Comparison of ENCODE assay signal across 8 cellular contexts in genomic region chr2:45652090-45653050, GRCh38. TPM values are rescaled to one million over a fixed set of nuclear protein-coding genes. Genes with fewer than 3 reads are reported as not detected.
DNase-seq lines count a peak whose midpoint lies in the region; ATAC-seq and TF ChIP-seq lines count a peak whose summit lies in the region.

No MANE protein-coding gene starts in this region.

- H3K79me2 ChIP-seq in KMS-11 (ENCODE audit: insufficient read depth, low read depth): no peaks in the 10 kb centered on the region

- no peaks in the 10 kb centered on the region for H3K36me3 Mint-ChIP-seq in CD4-positive, CD25-positive, alpha-beta regulatory T cell
- no peaks in the 10 kb centered on the region for H3K36me3 Mint-ChIP-seq in WTC11

- peak overlapping the region; percentile 90 to 96 (median 93) for H3K4me3 Mint-ChIP-seq in CD4-positive, CD25-positive, alpha-beta regulatory T cell
- H3K4me3 Mint-ChIP-seq in WTC11: peak overlapping the region; percentile 75
- peak overlapping the region; percentile 80 to 91 for H3K4me3 Mint-ChIP-seq in stimulated activated naive CD8-positive, alpha-beta T cell treated with anti-CD3 and anti-CD28 coated beads, Interleukin-15, amount 100 ng/mL, for 72 hours

- ATAC-seq in CD4-positive, CD25-positive, alpha-beta regulatory T cell (ENCODE audit: low read depth in 2 of 2): no peak
- peak; percentile 5 for ATAC-seq in WTC11
- no peak for ATAC-seq in stimulated activated naive CD8-positive, alpha-beta T cell treated with anti-CD3 and anti-CD28 coated beads, Interleukin-15, amount 100 ng/mL, for 72 hours

- H3K4me3 ChIP-seq in CD4-positive, CD25-positive, alpha-beta regulatory T cell (ENCODE audit: low read depth, low read length): peak overlapping the region; percentile 54
- no peak overlapping the region for H3K4me3 ChIP-seq in KMS-11 (IDR thresholded peaks at IDR 0.05; ENCODE audit: insufficient read depth, low read depth, low read length)
- H3K4me3 ChIP-seq in duodenal mucosa (ENCODE audit: low read depth in 1 of 2, low read length in 2 of 2): peak overlapping the region; percentile 87 to 90

- DNase-seq in CD4-positive, CD25-positive, alpha-beta regulatory T cell: peak; percentile 6 to 40 (median 22)
- DNase-seq in WTC11 (ENCODE audit: low spot score) (peak; percentile 33), lung microvascular endothelial cell (ENCODE audit: low read depth in 2 of 2) (peak; percentile 27 to 60), GM10266 (ENCODE audit: extremely low spot score) (no peak), foreskin melanocyte (no peak)
- peak; percentile 33 to 41 for DNase-seq in stimulated activated naive CD8-positive, alpha-beta T cell treated with anti-CD3 and anti-CD28 coated beads, Interleukin-15, amount 100 ng/mL, for 72 hours

- TF ChIP-seq CTCF in KMS-11 (conservative IDR thresholded peaks at IDR 0.05; ENCODE audit: low read depth, low read length) (no peak), WTC11 (IDR thresholded peaks at IDR 0.05) (no peak), GM10266 (IDR thresholded peaks at IDR 0.05; ENCODE audit: control insufficient read depth, insufficient read depth, low read depth, missing control alignments) (no peak)

- peak overlapping the region; percentile 99; the same call in 1 of the 2 replicates for H2AFZ ChIP-seq in KMS-11 (ENCODE audit: low read depth)

- H3K4me1 Mint-ChIP-seq in CD4-positive, CD25-positive, alpha-beta regulatory T cell: peaks cover 8 to 31% (median 25%) of the 10 kb centered on the region in 4 donors
- H3K4me1 Mint-ChIP-seq in WTC11: peaks cover 16% of the 10 kb centered on the region
- H3K4me1 Mint-ChIP-seq in stimulated activated naive CD8-positive, alpha-beta T cell treated with anti-CD3 and anti-CD28 coated beads, Interleukin-15, amount 100 ng/mL, for 72 hours: peaks cover 19% of the 10 kb centered on the region

- peaks cover 0 to 3% (median 0%) of the 10 kb centered on the region in 7 donors for H3K9me3 Mint-ChIP-seq in CD4-positive, CD25-positive, alpha-beta regulatory T cell
- H3K9me3 Mint-ChIP-seq in WTC11: no peaks in the 10 kb centered on the region
- no peaks in the 10 kb centered on the region for H3K9me3 Mint-ChIP-seq in stimulated activated naive CD8-positive, alpha-beta T cell treated with anti-CD3 and anti-CD28 coated beads, Interleukin-15, amount 100 ng/mL, for 72 hours

- H3K9ac ChIP-seq in KMS-11 (no peak overlapping the region), duodenal mucosa (ENCODE audit: low read depth in 1 of 2, low read length in 2 of 2) (peak overlapping the region; percentile 61 to 76)

- POLR2A ChIA-PET in WTC11 (lab: Charles Lee): no interaction called here

- peaks cover 42% of the 10 kb centered on the region for H3K27me3 Mint-ChIP-seq in CD4-positive, CD25-positive, alpha-beta regulatory T cell
- peaks cover 67% of the 10 kb centered on the region for H3K27me3 Mint-ChIP-seq in WTC11 (ENCODE audit: low read depth)
- peaks cover 12% of the 10 kb centered on the region for H3K27me3 Mint-ChIP-seq in stimulated activated naive CD8-positive, alpha-beta T cell treated with anti-CD3 and anti-CD28 coated beads, Interleukin-15, amount 100 ng/mL, for 72 hours

- peak overlapping the region; percentile 79; the same call in 1 of the 2 replicates for H3K4me2 ChIP-seq in KMS-11

- H4K20me1 ChIP-seq in KMS-11 (ENCODE audit: insufficient read depth): no peaks in the 10 kb centered on the region

- CTCF ChIA-PET in WTC11 (lab: Charles Lee): interaction anchor here (1.0 to 2.3 kb wide), 3 partner anchors 44 to 126 kb away, joined by 3 to 15 read pairs (median 7); no protein-coding TSS in a partner anchor

- H3K36me3 ChIP-seq in CD4-positive, CD25-positive, alpha-beta regulatory T cell (ENCODE audit: control insufficient read depth, insufficient read depth, low read length): no peaks in the 10 kb centered on the region
- H3K36me3 ChIP-seq in KMS-11 (ENCODE audit: insufficient read depth) (no peaks in the 10 kb centered on the region), duodenal mucosa (ENCODE audit: control insufficient read depth in 1 of 2, insufficient read depth in 2 of 2, low read length in 2 of 2) (no peaks in the 10 kb centered on the region)

- H3K27ac ChIP-seq in CD4-positive, CD25-positive, alpha-beta regulatory T cell (ENCODE audit: insufficient read depth, low read length, poor library complexity, severe bottlenecking): no peak overlapping the region
- H3K27ac ChIP-seq in KMS-11 (no peak overlapping the region), duodenal mucosa (ENCODE audit: low read depth, low read length) (no peak overlapping the region)

- H3K27me3 ChIP-seq in CD4-positive, CD25-positive, alpha-beta regulatory T cell (ENCODE audit: control insufficient read depth, insufficient read depth, low read length): no peaks in the 10 kb centered on the region
- H3K27me3 ChIP-seq in KMS-11 (ENCODE audit: insufficient read depth, low read depth): peaks cover 9% of the 10 kb centered on the region
- H3K27me3 ChIP-seq in duodenal mucosa (ENCODE audit: control insufficient read depth in 1 of 2, insufficient read depth in 2 of 2, low read length in 2 of 2): no peaks in the 10 kb centered on the region

- no peaks in the 10 kb centered on the region for H3K9me3 ChIP-seq in CD4-positive, CD25-positive, alpha-beta regulatory T cell (ENCODE audit: control insufficient read depth in 2 of 2, low read length in 2 of 2)
- no peaks in the 10 kb centered on the region for H3K9me3 ChIP-seq in duodenal mucosa (ENCODE audit: control insufficient read depth in 1 of 2, low read length in 2 of 2)

- H3K27ac Mint-ChIP-seq in CD4-positive, CD25-positive, alpha-beta regulatory T cell: peak overlapping the region; percentile 58 to 92 (median 91)
- no peak overlapping the region for H3K27ac Mint-ChIP-seq in WTC11
- H3K27ac Mint-ChIP-seq in stimulated activated naive CD8-positive, alpha-beta T cell treated with anti-CD3 and anti-CD28 coated beads, Interleukin-15, amount 100 ng/mL, for 72 hours: peak overlapping the region; percentile 69 to 80

- peaks cover 29% of the 10 kb centered on the region for H3K4me1 ChIP-seq in CD4-positive, CD25-positive, alpha-beta regulatory T cell (ENCODE audit: control insufficient read depth, insufficient read depth, low read length, poor library complexity, severe bottlenecking)
- peaks cover 5% of the 10 kb centered on the region for H3K4me1 ChIP-seq in KMS-11 (ENCODE audit: low read depth, poor library complexity, severe bottlenecking)
- H3K4me1 ChIP-seq in duodenal mucosa (ENCODE audit: control insufficient read depth in 1 of 2, insufficient read depth in 2 of 2, low read length in 2 of 2): peaks cover 35% of the 10 kb centered on the region in 2 donors

TF ChIP-seq in WTC11, 78 proteins besides CTCF, POLR2A, EP300 and RAD21 (continues in another document):
- TF ChIP-seq RELA (CRISPR knock-in tag; IDR thresholded peaks at IDR 0.05; ENCODE audit: borderline replicate concordance) (no peak), TP53 (CRISPR knock-in tag; IDR thresholded peaks at IDR 0.05) (0 out of 2 replicates have a peak, but pooled peaks have one; percentile 31), FOXK1 (CRISPR knock-in tag; IDR thresholded peaks at IDR 0.05) (0 out of 2 replicates have a peak, but pooled peaks have one; percentile 26), ZBTB21 (CRISPR knock-in tag; IDR thresholded peaks at IDR 0.05; ENCODE audit: borderline replicate concordance) (no peak), CREM (CRISPR knock-in tag; IDR thresholded peaks at IDR 0.05) (no peak), ZNF512 (CRISPR knock-in tag; IDR thresholded peaks at IDR 0.05; ENCODE audit: borderline replicate concordance) (no peak), TEAD1 (CRISPR knock-in tag; IDR thresholded peaks at IDR 0.05) (0 out of 2 replicates have a peak, but pooled peaks have one; percentile 55), JUN (CRISPR knock-in tag; IDR thresholded peaks at IDR 0.05) (no peak), MAX (CRISPR knock-in tag; IDR thresholded peaks at IDR 0.05) (peak; percentile 47; the same call in 1 of the 2 replicates), FOXP4 (CRISPR knock-in tag; IDR thresholded peaks at IDR 0.05) (no peak)

RNA-seq across cellular contexts. Expression of gene PRKCE, which starts 0.9 kb away (rescaled TPM):
- total RNA-seq in CD4-positive, CD25-positive, alpha-beta regulatory T cell: 16.5 TPM
- 1 to 10 TPM in 3 of 4 donors, under 1 TPM in 1; 0.78 to 1.9 (median 1.2) TPM for polyA plus RNA-seq in CD4-positive, CD25-positive, alpha-beta regulatory T cell
- total RNA-seq in WTC11 (2021) (3.1 to 5.8 TPM (median 3.8 TPM) in 3 replicates), lung microvascular endothelial cell (23.6 and 31.8 TPM in 2 replicates)

RNA-seq across cellular contexts. Expression of gene SRBD1, which starts 41.3 kb away (rescaled TPM):
- total RNA-seq in CD4-positive, CD25-positive, alpha-beta regulatory T cell: 18.2 TPM
- 10 to 100 TPM in 1 of 4 donors, 1 to 10 TPM in 3; 7.4 to 11.5 (median 9.1) TPM for polyA plus RNA-seq in CD4-positive, CD25-positive, alpha-beta regulatory T cell
- total RNA-seq in WTC11 (2021) (19.1 to 23.4 TPM (median 22.8 TPM) in 3 replicates), lung microvascular endothelial cell (13.3 and 16.5 TPM in 2 replicates)

Comparison
In these comparisons a context has a peak if more than half of its experiments do, and no peak if none do; other contexts are left out.
1. DNase-seq: peak in CD4-positive, CD25-positive, alpha-beta regulatory T cell (3 of 3), WTC11 (single experiment), lung microvascular endothelial cell (2 of 2) and stimulated activated naive CD8-positive, alpha-beta T cell treated with anti-CD3 and anti-CD28 coated beads, Interleukin-15, amount 100 ng/mL, for 72 hours (2 of 2); none in GM10266 (single experiment) and foreskin melanocyte (single experiment).
2. Peak in every context shown above with its lines, with median percentiles within 50 percentile points of each other: H3K4me3 Mint-ChIP-seq.